Comparison of ENCODE assay signal across 20 cellular contexts in the genomic region with DNA sequence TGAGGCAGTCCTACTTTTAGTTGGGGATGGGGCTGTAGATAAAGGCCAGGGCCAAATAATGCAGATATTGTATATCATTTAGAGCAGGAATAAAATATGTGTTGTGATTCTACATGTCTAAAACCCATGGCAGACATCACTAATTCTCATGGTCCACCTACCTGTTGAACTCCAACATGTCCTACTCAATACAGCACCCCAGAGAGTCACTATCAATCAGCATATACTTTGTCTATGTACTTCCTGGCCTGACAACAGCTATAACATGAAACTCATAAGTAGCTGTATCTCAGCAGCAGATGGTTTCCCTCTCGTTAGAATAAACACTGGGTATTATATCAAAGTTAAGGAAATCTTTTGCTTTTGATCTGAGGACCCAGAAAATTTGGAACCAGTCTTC. TPM values are rescaled to one million over a fixed set of nuclear protein-coding genes. Genes with fewer than 3 reads are reported as not detected.
A peak's percentile ranks its signal among the peaks of the same experiment; 100 is the strongest.
DNase-seq lines count a peak whose midpoint lies in the region; ATAC-seq, FAIRE-seq and TF ChIP-seq lines count a peak whose summit lies in the region.
"Had no signal": no experiment of that assay in that cellular context is flagged by ENCODE, and none has a peak within 500 bp of the region (broad histone marks: within the 10 kb centered on the region; RNA-seq: fewer than 3 reads in every experiment).

No MANE protein-coding gene starts in this region.

- no peak overlapping the region for H4K8ac ChIP-seq in H1 (ENCODE audit: extremely low read depth, insufficient read depth, low read length)

- H3K4me1 ChIP-seq in HUES48 (ENCODE audit: control insufficient read depth, insufficient read depth, low read length) (peaks cover 29% of the 10 kb centered on the region), H1 (replicated peaks in 1 of 4; ENCODE audit: control insufficient read depth in 3 of 4, insufficient read depth in 4 of 4, low read length in 3 of 4) (peaks cover 0 to 4% (median 0%) of the 10 kb centered on the region in 4 experiments; a peak in 1 of 7 replicates), neutrophil (ENCODE audit: control insufficient read depth in 1 of 2, insufficient read depth in 1 of 2, low read depth in 1 of 2, low read length in 1 of 2) (peaks cover 16 to 32% of the 10 kb centered on the region in 2 experiments)

- H3K18ac ChIP-seq in H1 (ENCODE audit: extremely low read depth, low read length): peak overlapping the region; percentile 60; the same call in 1 of the 2 replicates

- TF ChIP-seq CTCF in H1 (IDR thresholded peaks at IDR 0.05; ENCODE audit: control extremely low read depth in 1 of 3, insufficient read depth in 1 of 3, low read depth in 1 of 3, low read length in 3 of 3) (no peak), neutrophil (IDR thresholded peaks at IDR 0.05) (no peak)

- POLR2A ChIA-PET in activated CD4-positive, alpha-beta T cell treated with anti-CD3 and anti-CD28 coated beads for 36 hours (lab: Charles Lee): no interaction called here
- POLR2A ChIA-PET in H1 (lab: Charles Lee; ENCODE audit: partially characterized antibody): no interaction called here

- H3K4ac ChIP-seq in H1 (replicated peaks; ENCODE audit: insufficient read length, low read depth, low read length): no peak overlapping the region

- peaks cover 7% of the 10 kb centered on the region for H3K36me3 Mint-ChIP-seq in activated CD4-positive, alpha-beta T cell treated with anti-CD3 and anti-CD28 coated beads for 36 hours (ENCODE audit: low read depth)

- no peak overlapping the region for H2BK120ac ChIP-seq in H1 (replicated peaks; ENCODE audit: low read depth, low read length)

- intact Hi-C loops in activated CD4-positive, alpha-beta T cell treated with anti-CD3 and anti-CD28 coated beads for 36 hours (cut with DNase I, micrococcal nuclease): loop anchor here in 1 of 2 experiments (5.0 kb wide), 1 partner anchor 77 kb away; no protein-coding TSS in a partner anchor

- no peak for TF ChIP-seq POLR2A in H1 (IDR thresholded peaks at IDR 0.05; ENCODE audit: control extremely low read depth in 1 of 2, low read depth in 2 of 2, low read length in 2 of 2)

- no peak overlapping the region; the same call in 1 of the 2 replicates for H2BK12ac ChIP-seq in H1 (ENCODE audit: low read depth, low read length)

- H2BK15ac ChIP-seq in H1 (ENCODE audit: low read length): no peak overlapping the region

- H3K9ac ChIP-seq in HUES48 (ENCODE audit: low read depth, low read length) (no peak overlapping the region), H1 (replicated peaks in 1 of 4; ENCODE audit: extremely low read depth in 1 of 4, low read depth in 3 of 4, low read length in 3 of 4) (no peak overlapping the region)

- WGBS in H1 (ENCODE audit: extremely low coverage in 1 of 2, insufficient coverage in 1 of 2, insufficient read length in 1 of 2, insufficient replicate concordance in 2 of 2, low coverage in 1 of 2, low lambda C conversion rate in 2 of 2, missing lambda C conversion rate in 1 of 2), 2 experiments: 84% methylated on average over 1 of the region's 1 CpG; no CpG with 5 or more reads in 1 of the 2 experiments

- H2BK5ac ChIP-seq in H1 (ENCODE audit: low read depth, low read length): 0 out of 2 replicates have a peak overlapping the region, but pooled peaks have one; percentile 64

- DNase-seq in activated CD4-positive, alpha-beta T cell treated with anti-CD3 and anti-CD28 coated beads for 36 hours: no peak
- no peak for DNase-seq in activated CD4-positive, alpha-beta T cell treated with anti-CD3 and anti-CD28 coated beads, Interleukin-2, amount 50 U/mL, for 4 hours
- DNase-seq in H1 (ENCODE audit: low read depth in 1 of 2, low spot score in 2 of 2) (no peak), NCI-H2081 treated with DMSO at 0.1 percent for 48 hours (lab: John Stamatoyannopoulos, UW) (no peak), amygdala (lab: John Stamatoyannopoulos, UW) (no peak), GM03348 (ENCODE audit: low spot score) (no peak)
- DNase-seq: CD8-positive, alpha-beta memory T cell; GDM1; KBM-7; NCI-H1436 treated with DMSO at 0.1 percent for 48 hours; NCI-H2029 treated with DMSO at 0.1 percent for 48 hours; NCI-H510A treated with DMSO at 0.1 percent for 48 hours; NCI-H82 had no signal

- H4K20me1 ChIP-seq in H1 (replicated peaks in 1 of 2; ENCODE audit: control insufficient read depth in 1 of 2, insufficient read depth in 2 of 2, low read length in 2 of 2): no peaks in the 10 kb centered on the region

- no peak overlapping the region for H3K56ac ChIP-seq in H1 (replicated peaks; ENCODE audit: insufficient read length, low read depth, low read length)

- H3K36me3 ChIP-seq in HUES48 (ENCODE audit: control insufficient read depth, insufficient read depth, low read length): peaks cover 2% of the 10 kb centered on the region
- no peaks in the 10 kb centered on the region for H3K36me3 ChIP-seq in H1 (ENCODE audit: control insufficient read depth in 2 of 4, insufficient read depth in 4 of 4, low read length in 3 of 4)
- H3K36me3 ChIP-seq in neutrophil: peaks cover 20% of the 10 kb centered on the region
- H3K36me3 ChIP-seq: HAP-1 had no signal

- peak; percentile 48 for ATAC-seq in activated CD4-positive, alpha-beta T cell treated with anti-CD3 and anti-CD28 coated beads for 36 hours
- ATAC-seq: Panc1, Right ventricle myocardium inferior had no signal

- no peak for TF ChIP-seq EP300 in H1 (IDR thresholded peaks at IDR 0.05; ENCODE audit: borderline replicate concordance in 1 of 2, low read depth in 2 of 2, low read length in 2 of 2)

- no peak overlapping the region for H3K4me2 ChIP-seq in H1 (ENCODE audit: insufficient read depth in 1 of 2, low read depth in 2 of 2, low read length in 2 of 2)

- H3K23me2 ChIP-seq in H1 (ENCODE audit: low read depth, low read length): no peaks in the 10 kb centered on the region

- no peak overlapping the region for H3K23ac ChIP-seq in H1 (ENCODE audit: insufficient read length)

- H4K5ac ChIP-seq in H1 (ENCODE audit: insufficient read length, low read depth, low read length): no peak overlapping the region

- no peak for TF ChIP-seq RAD21 in H1 (IDR thresholded peaks at IDR 0.05 in 1 of 2, conservative IDR thresholded peaks at IDR 0.05 in 1 of 2; ENCODE audit: low read depth in 2 of 2, low read length in 2 of 2)

- H3K9me3 Mint-ChIP-seq in activated CD4-positive, alpha-beta T cell treated with anti-CD3 and anti-CD28 coated beads for 36 hours (ENCODE audit: low read depth): no peaks in the 10 kb centered on the region
- H3K9me3 Mint-ChIP-seq: CD8-positive, alpha-beta memory T cell had no signal

- no peak overlapping the region for H2AK5ac ChIP-seq in H1 (ENCODE audit: low read depth, low read length)

- H3K27me3 ChIP-seq in HUES48 (ENCODE audit: control insufficient read depth, insufficient read depth, low read length) (no peaks in the 10 kb centered on the region), H1 (replicated peaks in 1 of 4; ENCODE audit: control insufficient read depth in 3 of 4, extremely low read depth in 1 of 4, insufficient read depth in 3 of 4, low read length in 3 of 4) (no peaks in the 10 kb centered on the region), neutrophil (no peaks in the 10 kb centered on the region)

- no peak overlapping the region for H3K14ac ChIP-seq in H1 (ENCODE audit: insufficient read length)

- H3K27ac Mint-ChIP-seq in activated CD4-positive, alpha-beta T cell treated with anti-CD3 and anti-CD28 coated beads for 36 hours: no peak overlapping the region

- H3K79me2 ChIP-seq in H1 (ENCODE audit: control insufficient read depth in 1 of 2, insufficient read depth in 2 of 2, low read length in 2 of 2): no peaks in the 10 kb centered on the region

- no peaks in the 10 kb centered on the region for H3K27me3 Mint-ChIP-seq in activated CD4-positive, alpha-beta T cell treated with anti-CD3 and anti-CD28 coated beads for 36 hours

- no peaks in the 10 kb centered on the region for H3K79me1 ChIP-seq in H1 (ENCODE audit: low read depth, low read length)

- CTCF ChIA-PET in activated CD4-positive, alpha-beta T cell treated with anti-CD3 and anti-CD28 coated beads for 36 hours (lab: Charles Lee): interaction anchor here (0.9 to 2.1 kb wide), 4 partner anchors 14 to 163 kb away, joined by 3 to 7 read pairs (median 4); no protein-coding TSS in a partner anchor
- CTCF ChIA-PET in H1 (lab: Charles Lee; ENCODE audit: partially characterized antibody): interaction anchor here (1.0 to 1.5 kb wide), 4 partner anchors 10 to 392 kb away, joined by 3 to 4 read pairs (median 3); no protein-coding TSS in a partner anchor

- no peak overlapping the region for H2AFZ ChIP-seq in H1 (ENCODE audit: low read length)

- no peak for FAIRE-seq in H1 (lab: Jason Lieb, UNC)

- peaks cover 14% of the 10 kb centered on the region for H3K4me1 Mint-ChIP-seq in activated CD4-positive, alpha-beta T cell treated with anti-CD3 and anti-CD28 coated beads for 36 hours

- H3K4me3 ChIP-seq in HUES48 (ENCODE audit: low read depth, low read length) (no peak overlapping the region), H1 (ENCODE audit: extremely low read depth in 1 of 4, insufficient read depth in 2 of 4, low read depth in 3 of 4, low read length in 4 of 4) (no peak overlapping the region), neutrophil (ENCODE audit: low read depth in 1 of 2, low read length in 1 of 2) (no peak overlapping the region)
- H3K4me3 ChIP-seq: HAP-1 had no signal

- peak overlapping the region; percentile 1 for H3K27ac ChIP-seq in HUES48 (ENCODE audit: low read depth, low read length)
- H3K27ac ChIP-seq in H1 (ENCODE audit: low read depth, low read length): no peak overlapping the region
- peak overlapping the region; percentile 19 for H3K27ac ChIP-seq in neutrophil

- H3K9me3 ChIP-seq in HUES48 (ENCODE audit: control insufficient read depth, insufficient read depth, low read length): no peaks in the 10 kb centered on the region
- no peaks in the 10 kb centered on the region for H3K9me3 ChIP-seq in H1 (ENCODE audit: insufficient read depth in 2 of 2, low read depth in 1 of 2, low read length in 1 of 2)
- H3K9me3 ChIP-seq in neutrophil: no peaks in the 10 kb centered on the region
- H3K9me3 ChIP-seq: HAP-1 had no signal

- H4K91ac ChIP-seq in H1 (replicated peaks; ENCODE audit: insufficient read length, low read length): no peak overlapping the region

- H2BK20ac ChIP-seq in H1 (ENCODE audit: low read length): peak overlapping the region; percentile 83; the same call in 1 of the 2 replicates

- H3K4me3 Mint-ChIP-seq in activated CD4-positive, alpha-beta T cell treated with anti-CD3 and anti-CD28 coated beads for 36 hours: no peak overlapping the region
- H3K4me3 Mint-ChIP-seq: CD8-positive, alpha-beta memory T cell had no signal

RNA-seq across cellular contexts. Expression of gene ARPC5, which starts 15.9 kb away (rescaled TPM):
- 100 to 1,000 TPM; 115 to 165 TPM for total RNA-seq in activated CD4-positive, alpha-beta T cell treated with anti-CD3 and anti-CD28 coated beads for 36 hours
- total RNA-seq in H1 (2021; fragmentation: NEBNext Ultra II Directional; extraction: Animal tissue kit (Norgen Biotek cat#: 25700)): 58.9 and 60.8 TPM in 2 replicates
- 15.1 and 24.0 TPM in 2 replicates for polyA plus RNA-seq in H1 (2011; rRNA removed)
- polyA plus RNA-seq in H1 (2011; cell fraction: cytosol; rRNA removed): 35.4 TPM
- 10.3 TPM for polyA plus RNA-seq in H1 (2011; cell fraction: nucleus; rRNA removed)
- polyA plus RNA-seq in H1 (2012, experiment 1 of 2): 59.1 to 87.7 TPM (median 68.2 TPM) in 4 replicates
- polyA plus RNA-seq in H1 (2012, experiment 2 of 2): 12.6 TPM
- 52.8 TPM for polyA plus RNA-seq in H1 (2013, experiment 1 of 2)
- 53.5 TPM for polyA plus RNA-seq in H1 (2013, experiment 2 of 2)
- polyA minus RNA-seq in H1 (2011; rRNA and poly(A)+ RNA removed): 14.8 and 17.4 TPM in 2 replicates
- polyA minus RNA-seq in H1 (2011; cell fraction: cytosol; rRNA and poly(A)+ RNA removed): 39.9 TPM
- polyA minus RNA-seq in H1 (2011; cell fraction: nucleus; rRNA and poly(A)+ RNA removed): 12.0 TPM

RNA-seq across cellular contexts. Expression of gene NCF2, which starts 29.5 kb away (rescaled TPM):
- 1 to 10 TPM; 8.7 to 9.0 TPM for total RNA-seq in activated CD4-positive, alpha-beta T cell treated with anti-CD3 and anti-CD28 coated beads for 36 hours
- total RNA-seq in H1 (2021; fragmentation: NEBNext Ultra II Directional; extraction: Animal tissue kit (Norgen Biotek cat#: 25700)): not detected in 2 replicates
- 0.03 TPM in 1 of 2 replicates, not detected in the other for polyA plus RNA-seq in H1 (2011; rRNA removed)
- polyA plus RNA-seq in H1 (2011; cell fraction: cytosol; rRNA removed): 0.10 TPM
- polyA plus RNA-seq in H1 (2011; cell fraction: nucleus; rRNA removed): not detected
- polyA plus RNA-seq in H1 (2012, experiment 1 of 2): not detected in 4 replicates
- not detected for polyA plus RNA-seq in H1 (2012, experiment 2 of 2)
- polyA plus RNA-seq in H1 (2013, experiment 1 of 2): 0.20 TPM
- 0.06 TPM for polyA plus RNA-seq in H1 (2013, experiment 2 of 2)
- polyA minus RNA-seq in H1 (2011; rRNA and poly(A)+ RNA removed): 0.07 TPM in 1 of 2 replicates, not detected in the other
- not detected for polyA minus RNA-seq in H1 (2011; cell fraction: cytosol; rRNA and poly(A)+ RNA removed)
- not detected for polyA minus RNA-seq in H1 (2011; cell fraction: nucleus; rRNA and poly(A)+ RNA removed)

RNA-seq across cellular contexts. Expression of gene APOBEC4, which starts 33.4 kb away (rescaled TPM):
- total RNA-seq in activated CD4-positive, alpha-beta T cell treated with anti-CD3 and anti-CD28 coated beads for 36 hours: not detected
- not detected in 2 replicates for total RNA-seq in H1 (2021; fragmentation: NEBNext Ultra II Directional; extraction: Animal tissue kit (Norgen Biotek cat#: 25700))
- not detected in 2 replicates for polyA plus RNA-seq in H1 (2011; rRNA removed)
- not detected for polyA plus RNA-seq in H1 (2011; cell fraction: cytosol; rRNA removed)
- polyA plus RNA-seq in H1 (2011; cell fraction: nucleus; rRNA removed): not detected
- not detected in 4 replicates for polyA plus RNA-seq in H1 (2012, experiment 1 of 2)
- polyA plus RNA-seq in H1 (2012, experiment 2 of 2): not detected
- polyA plus RNA-seq in H1 (2013, experiment 1 of 2): not detected
- polyA plus RNA-seq in H1 (2013, experiment 2 of 2): not detected
- not detected in 2 replicates for polyA minus RNA-seq in H1 (2011; rRNA and poly(A)+ RNA removed)
- not detected for polyA minus RNA-seq in H1 (2011; cell fraction: cytosol; rRNA and poly(A)+ RNA removed)
- polyA minus RNA-seq in H1 (2011; cell fraction: nucleus; rRNA and poly(A)+ RNA removed): not detected
- total RNA-seq: A172; CD8-positive, alpha-beta memory T cell; Right ventricle myocardium inferior had no signal
- polyA plus RNA-seq: BJ; CD8-positive, alpha-beta memory T cell had no signal
